ENCODE assay signal across 10 cellular contexts in genomic region chr16:68088130-68088972, GRCh38. TPM values are rescaled to one million over a fixed set of nuclear protein-coding genes. Genes with fewer than 3 reads are reported as not detected.
A peak's percentile ranks its signal among the peaks of the same experiment; 100 is the strongest.
DNase-seq lines count a peak whose midpoint lies in the region; ATAC-seq and TF ChIP-seq lines count a peak whose summit lies in the region.
"Had no signal": no experiment of that assay in that cellular context is flagged by ENCODE, and none has a peak within 500 bp of the region (broad histone marks: within the 10 kb centered on the region; RNA-seq: fewer than 3 reads in every experiment).

No MANE protein-coding gene starts in this region.

- H3K4me2 ChIP-seq in OCI-LY1 (ENCODE audit: low read length): peak overlapping the region; percentile 44

- no peak overlapping the region for H2AFZ ChIP-seq in OCI-LY1 (ENCODE audit: low read length)

- no peaks in the 10 kb centered on the region for H3K36me3 ChIP-seq in OCI-LY1 (ENCODE audit: insufficient read depth, low read length)
- no peaks in the 10 kb centered on the region for H3K36me3 ChIP-seq in psoas muscle (ENCODE audit: insufficient read depth in 1 of 2, low read depth in 1 of 2)

- H3F3A ChIP-seq in OCI-LY1 (ENCODE audit: insufficient read depth, low read length): no peaks in the 10 kb centered on the region

- peaks cover 62% of the 10 kb centered on the region for H3K79me2 ChIP-seq in OCI-LY1 (ENCODE audit: insufficient read depth, low read length)

- H4K20me1 ChIP-seq in OCI-LY1 (ENCODE audit: insufficient read depth, low read length): no peaks in the 10 kb centered on the region

- H3K27ac ChIP-seq in OCI-LY1 (ENCODE audit: low read depth, low read length, poor library complexity, severe bottlenecking) (no peak overlapping the region), psoas muscle (peak overlapping the region; percentile 90)

- H3K9me3 Mint-ChIP-seq in activated CD8-positive, alpha-beta memory T cell treated with anti-CD3 and anti-CD28 coated beads, Interleukin-2, amount 10 ng/mL, durations not matched to agents 7 days and 5 days (ENCODE audit: low read depth): no peaks in the 10 kb centered on the region
- no peaks in the 10 kb centered on the region for H3K9me3 Mint-ChIP-seq in central memory CD8-positive, alpha-beta T cell

- H3K4me1 ChIP-seq in OCI-LY1 (ENCODE audit: insufficient read depth, low read length, severe bottlenecking): peaks cover 68% of the 10 kb centered on the region
- peaks cover 56% of the 10 kb centered on the region for H3K4me1 ChIP-seq in psoas muscle

- H3K27me3 ChIP-seq in OCI-LY1 (ENCODE audit: insufficient read depth, low read length): no peaks in the 10 kb centered on the region
- no peaks in the 10 kb centered on the region for H3K27me3 ChIP-seq in psoas muscle (ENCODE audit: insufficient read depth in 3 of 3, low read length in 2 of 3)

- peak overlapping the region; percentile 78 for H3K27ac Mint-ChIP-seq in activated CD8-positive, alpha-beta memory T cell treated with anti-CD3 and anti-CD28 coated beads, Interleukin-2, amount 10 ng/mL, durations not matched to agents 7 days and 5 days
- peak overlapping the region; percentile 51 for H3K27ac Mint-ChIP-seq in central memory CD8-positive, alpha-beta T cell (ENCODE audit: low read depth)

- WGBS in psoas muscle, 3 donors: 70 to 78% (median 71%) methylated on average over 9 of the region's 9 CpGs

- H3K4me3 ChIP-seq in OCI-LY1 (ENCODE audit: low read depth, low read length, poor library complexity, severe bottlenecking) (peak overlapping the region; percentile 12), psoas muscle (peak overlapping the region; percentile 87)

- CTCF ChIA-PET in activated CD8-positive, alpha-beta memory T cell treated with anti-CD3 and anti-CD28 coated beads, Interleukin-2, amount 10 ng/mL, durations not matched to agents 7 days and 5 days (lab: Charles Lee): interaction anchor here (0.7 kb wide), 1 partner anchor 18 kb away, joined by 3 read pairs; no protein-coding TSS in a partner anchor

- no peaks in the 10 kb centered on the region for H3K9me2 ChIP-seq in OCI-LY1 (ENCODE audit: low read depth, low read length)

- DNase-seq in activated CD8-positive, alpha-beta memory T cell treated with anti-CD3 and anti-CD28 coated beads, Interleukin-2, amount 10 ng/mL, durations not matched to agents 7 days and 5 days: no peak
- no peak for DNase-seq in activated CD8-positive, alpha-beta memory T cell treated with anti-CD3 and anti-CD28 coated beads, Interleukin-2, amount 50 U/mL, for 4 hours
- no peak for DNase-seq in central memory CD8-positive, alpha-beta T cell (ENCODE audit: low spot score in 2 of 2)
- no peak for DNase-seq in psoas muscle
- DNase-seq in NCI-H2171 treated with DMSO at 0.1 percent for 48 hours (lab: John Stamatoyannopoulos, UW): no peak
- DNase-seq in NCI-H146 treated with DMSO at 0.1 percent for 48 hours (lab: John Stamatoyannopoulos, UW; ENCODE audit: unreplicated experiment): no peak
- DNase-seq in islet precursor cell: no peak
- DNase-seq: activated CD4-positive, alpha-beta T cell treated with anti-CD3 and anti-CD28 coated beads, Interleukin-2, amount 50 U/mL, for 4 hours; NCI-H524 treated with DMSO at 0.1 percent for 48 hours had no signal

- intact Hi-C loops in psoas muscle (cut with DNase I): no loop called here

- H3K4me1 Mint-ChIP-seq in activated CD8-positive, alpha-beta memory T cell treated with anti-CD3 and anti-CD28 coated beads, Interleukin-2, amount 10 ng/mL, durations not matched to agents 7 days and 5 days: peaks cover 56% of the 10 kb centered on the region
- peaks cover 70% of the 10 kb centered on the region for H3K4me1 Mint-ChIP-seq in central memory CD8-positive, alpha-beta T cell

- ATAC-seq in activated CD8-positive, alpha-beta memory T cell treated with anti-CD3 and anti-CD28 coated beads, Interleukin-2, amount 10 ng/mL, durations not matched to agents 7 days and 5 days: no peak
- ATAC-seq in central memory CD8-positive, alpha-beta T cell (replicated peaks; ENCODE audit: extremely low read depth, poor library complexity, severe bottlenecking): no peak
- ATAC-seq in psoas muscle: no peak

- H3K9me3 ChIP-seq in OCI-LY1 (ENCODE audit: low read length) (no peaks in the 10 kb centered on the region), psoas muscle (no peaks in the 10 kb centered on the region)

- peak overlapping the region; percentile 94 for H3K4me3 Mint-ChIP-seq in activated CD8-positive, alpha-beta memory T cell treated with anti-CD3 and anti-CD28 coated beads, Interleukin-2, amount 10 ng/mL, durations not matched to agents 7 days and 5 days
- peak overlapping the region; percentile 87 for H3K4me3 Mint-ChIP-seq in central memory CD8-positive, alpha-beta T cell

- peaks cover 16% of the 10 kb centered on the region for H3K36me3 Mint-ChIP-seq in activated CD8-positive, alpha-beta memory T cell treated with anti-CD3 and anti-CD28 coated beads, Interleukin-2, amount 10 ng/mL, durations not matched to agents 7 days and 5 days
- H3K36me3 Mint-ChIP-seq in central memory CD8-positive, alpha-beta T cell (ENCODE audit: insufficient read depth): peaks cover 5% of the 10 kb centered on the region

- no peak for TF ChIP-seq CTCF in OCI-LY1 (IDR thresholded peaks at IDR 0.05; ENCODE audit: low read length)
- no peak for TF ChIP-seq CTCF in psoas muscle (IDR thresholded peaks at IDR 0.05)

- H3K27me3 Mint-ChIP-seq in activated CD8-positive, alpha-beta memory T cell treated with anti-CD3 and anti-CD28 coated beads, Interleukin-2, amount 10 ng/mL, durations not matched to agents 7 days and 5 days: no peaks in the 10 kb centered on the region
- no peaks in the 10 kb centered on the region for H3K27me3 Mint-ChIP-seq in central memory CD8-positive, alpha-beta T cell

- no peak overlapping the region for H3K9ac ChIP-seq in OCI-LY1 (ENCODE audit: low read length)

RNA-seq across cellular contexts. Expression of gene NFATC3, which starts 3.2 kb away (rescaled TPM):
- total RNA-seq in activated CD8-positive, alpha-beta memory T cell treated with anti-CD3 and anti-CD28 coated beads, Interleukin-2, amount 10 ng/mL, durations not matched to agents 7 days and 5 days: 100 to 1,000 TPM; 176 to 183 TPM
- total RNA-seq in psoas muscle: 10 to 100 TPM; 40.8 to 53.5 (median 44.0) TPM
- 10 to 100 TPM in 2 of 3 donors, 1 to 10 TPM in 1; 9.8 to 43.1 (median 17.3) TPM for polyA plus RNA-seq in psoas muscle
